ENCODE assay signal across 10 cellular contexts in the genomic region with DNA sequence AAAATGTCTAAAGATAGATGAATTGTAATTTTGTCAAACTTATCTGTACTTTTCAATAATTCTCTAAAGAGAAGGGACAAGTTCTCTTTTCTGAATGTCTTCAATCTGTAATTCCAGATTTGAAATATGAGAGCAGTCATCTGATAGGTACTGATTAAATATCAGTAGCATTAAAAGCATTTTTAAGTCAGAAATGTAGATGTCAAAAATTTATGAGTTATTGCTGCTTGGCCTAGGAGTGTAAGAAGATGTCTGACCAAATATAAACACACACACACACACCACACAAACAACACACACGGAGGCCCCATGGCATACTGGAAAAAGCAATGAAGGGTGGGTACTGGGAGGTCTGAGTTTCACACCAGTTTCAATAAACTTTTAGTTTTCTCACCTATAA. TPM values are rescaled to one million over a fixed set of nuclear protein-coding genes. Genes with fewer than 3 reads are reported as not detected.
DNase-seq lines count a peak whose midpoint lies in the region; ATAC-seq lines count a peak whose summit lies in the region.
"Had no signal": no experiment of that assay in that cellular context is flagged by ENCODE, and none has a peak within 500 bp of the region (broad histone marks: within the 10 kb centered on the region; RNA-seq: fewer than 3 reads in every experiment).

No MANE protein-coding gene starts in this region.

- H3K4me3 Mint-ChIP-seq in activated CD8-positive, alpha-beta memory T cell treated with anti-CD3 and anti-CD28 coated beads, Interleukin-2, amount 10 ng/mL, durations not matched to agents 7 days and 5 days: peak overlapping the region; percentile 86

- H3K27me3 ChIP-seq in adipocyte (replicated peaks; ENCODE audit: control insufficient read depth, insufficient read depth, low read length): no peaks in the 10 kb centered on the region
- H3K27me3 ChIP-seq in layer of hippocampus (ENCODE audit: control insufficient read depth, insufficient read depth, low read length): no peaks in the 10 kb centered on the region
- H3K27me3 ChIP-seq in stomach smooth muscle (ENCODE audit: control insufficient read depth in 1 of 2, insufficient read depth in 2 of 2, low read length in 2 of 2): no peaks in the 10 kb centered on the region

- H3K4me3 ChIP-seq in adipocyte (ENCODE audit: low read length) (peak overlapping the region; percentile 87), stomach smooth muscle (ENCODE audit: low read length in 2 of 2) (peak overlapping the region; percentile 91 to 97)

- H3K4me1 ChIP-seq in adipocyte (ENCODE audit: control insufficient read depth, insufficient read depth, low read length) (peaks cover 26% of the 10 kb centered on the region), stomach smooth muscle (ENCODE audit: control insufficient read depth, insufficient read depth, low read length) (peaks cover 33% of the 10 kb centered on the region)

- no peaks in the 10 kb centered on the region for H3K9me3 ChIP-seq in adipocyte (ENCODE audit: control insufficient read depth, low read length)
- H3K9me3 ChIP-seq in stomach smooth muscle (ENCODE audit: control insufficient read depth in 2 of 2, low read length in 2 of 2): no peaks in the 10 kb centered on the region

- CTCF ChIA-PET in activated CD8-positive, alpha-beta memory T cell treated with anti-CD3 and anti-CD28 coated beads, Interleukin-2, amount 10 ng/mL, durations not matched to agents 7 days and 5 days (lab: Charles Lee): interaction anchor here (1.1 kb wide), 1 partner anchor 81 kb away, joined by 5 read pairs; no protein-coding TSS in a partner anchor

- no peaks in the 10 kb centered on the region for H3K9me3 Mint-ChIP-seq in activated CD8-positive, alpha-beta memory T cell treated with anti-CD3 and anti-CD28 coated beads, Interleukin-2, amount 10 ng/mL, durations not matched to agents 7 days and 5 days (ENCODE audit: low read depth)

- H3K4me1 Mint-ChIP-seq in activated CD8-positive, alpha-beta memory T cell treated with anti-CD3 and anti-CD28 coated beads, Interleukin-2, amount 10 ng/mL, durations not matched to agents 7 days and 5 days: peaks cover 55% of the 10 kb centered on the region

- no peak for ATAC-seq in activated CD8-positive, alpha-beta memory T cell treated with anti-CD3 and anti-CD28 coated beads, Interleukin-2, amount 10 ng/mL, durations not matched to agents 7 days and 5 days
- ATAC-seq in GM21576 (IDR thresholded peaks at IDR 0.05; ENCODE audit: unreplicated experiment) (no peak), HG02884 (IDR thresholded peaks at IDR 0.05; ENCODE audit: unreplicated experiment) (no peak)
- ATAC-seq: left lobe of liver had no signal

- peaks cover 9% of the 10 kb centered on the region for H3K36me3 Mint-ChIP-seq in activated CD8-positive, alpha-beta memory T cell treated with anti-CD3 and anti-CD28 coated beads, Interleukin-2, amount 10 ng/mL, durations not matched to agents 7 days and 5 days

- H3K27me3 Mint-ChIP-seq in activated CD8-positive, alpha-beta memory T cell treated with anti-CD3 and anti-CD28 coated beads, Interleukin-2, amount 10 ng/mL, durations not matched to agents 7 days and 5 days: peaks cover 24% of the 10 kb centered on the region

- H3K27ac Mint-ChIP-seq in activated CD8-positive, alpha-beta memory T cell treated with anti-CD3 and anti-CD28 coated beads, Interleukin-2, amount 10 ng/mL, durations not matched to agents 7 days and 5 days: peak overlapping the region; percentile 96

- DNase-seq in activated CD8-positive, alpha-beta memory T cell treated with anti-CD3 and anti-CD28 coated beads, Interleukin-2, amount 10 ng/mL, durations not matched to agents 7 days and 5 days: no peak
- DNase-seq in activated CD8-positive, alpha-beta memory T cell treated with anti-CD3 and anti-CD28 coated beads for 24 hours: no peak
- no peak for DNase-seq in adipocyte (ENCODE audit: low read depth)
- no peak for DNase-seq in KG1 (lab: John Stamatoyannopoulos, UW)
- DNase-seq: amygdala had no signal

- H3K27ac ChIP-seq in layer of hippocampus (ENCODE audit: low read depth, low read length) (peak overlapping the region; percentile 100), stomach smooth muscle (ENCODE audit: low read length) (peak overlapping the region; percentile 100)

- H3K36me3 ChIP-seq in adipocyte (ENCODE audit: control insufficient read depth, insufficient read depth, low read length, severe bottlenecking) (peaks cover 4% of the 10 kb centered on the region), stomach smooth muscle (ENCODE audit: control insufficient read depth in 2 of 2, insufficient read depth in 2 of 2, low read length in 2 of 2) (no peaks in the 10 kb centered on the region)

- H3K9ac ChIP-seq in adipocyte (ENCODE audit: low read length) (peak overlapping the region; percentile 98), stomach smooth muscle (ENCODE audit: low read length in 2 of 2) (peak overlapping the region; percentile 91 to 99)

RNA-seq across cellular contexts. Expression of a gene that starts 2.4 kb away (rescaled TPM):
- 10 to 100 TPM; 34.1 to 47.5 TPM for total RNA-seq in activated CD8-positive, alpha-beta memory T cell treated with anti-CD3 and anti-CD28 coated beads, Interleukin-2, amount 10 ng/mL, durations not matched to agents 7 days and 5 days

RNA-seq across cellular contexts. Expression of a gene that starts 33.2 kb away (rescaled TPM):
- total RNA-seq in activated CD8-positive, alpha-beta memory T cell treated with anti-CD3 and anti-CD28 coated beads, Interleukin-2, amount 10 ng/mL, durations not matched to agents 7 days and 5 days: not detected
